1 cellular context compared by ENCODE assay signal in genomic region chr18:65363911-65364632, GRCh38.
TF ChIP-seq lines count a peak whose summit lies in the region.

No MANE protein-coding gene starts in this region.

TF ChIP-seq in GM23338, 12 proteins besides CTCF, POLR2A, EP300 and RAD21 (continued from another document):
- TF ChIP-seq REST (IDR thresholded peaks at IDR 0.05; ENCODE audit: unreplicated experiment) (no peak), ZNF114 (CRISPR knock-in tag; IDR thresholded peaks at IDR 0.05) (no peak), NANOG (IDR thresholded peaks at IDR 0.05; ENCODE audit: borderline replicate concordance) (no peak), ZNF462 (CRISPR knock-in tag; IDR thresholded peaks at IDR 0.05) (no peak), EZH2 (IDR thresholded peaks at IDR 0.05; ENCODE audit: low read depth, unreplicated experiment) (no peak), CREB1 (CRISPR knock-in tag; IDR thresholded peaks at IDR 0.05; ENCODE audit: low read depth) (no peak), STAT1 (IDR thresholded peaks at IDR 0.05; ENCODE audit: unreplicated experiment) (no peak), JUNB (IDR thresholded peaks at IDR 0.05; ENCODE audit: unreplicated experiment) (no peak)
